In the genomic region with DNA sequence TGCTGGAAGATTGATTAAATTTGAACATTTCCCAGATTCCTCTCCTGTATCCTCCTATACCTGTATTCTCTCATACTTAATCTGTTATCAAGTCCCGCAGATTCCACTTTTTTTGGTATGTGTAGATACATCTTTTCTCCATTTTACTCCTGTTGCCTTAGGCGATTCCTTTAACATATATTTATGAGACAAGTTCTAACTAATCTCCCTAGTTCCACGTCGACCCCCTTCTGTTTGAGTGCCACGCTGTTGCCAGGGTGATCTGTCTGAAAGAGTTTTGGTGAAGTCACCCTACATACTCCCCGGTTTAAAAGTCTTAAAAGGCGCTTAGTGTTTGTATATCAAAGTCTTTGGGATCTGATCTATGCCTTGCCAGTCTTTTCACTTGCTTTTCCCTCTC, we compare ENCODE assay signal across 9 cellular contexts. TPM values are rescaled to one million over a fixed set of nuclear protein-coding genes. Genes with fewer than 3 reads are reported as not detected.
DNase-seq lines count a peak whose midpoint lies in the region; ATAC-seq and TF ChIP-seq lines count a peak whose summit lies in the region.
"Had no signal": no experiment of that assay in that cellular context is flagged by ENCODE, and none has a peak within 500 bp of the region (broad histone marks: within the 10 kb centered on the region; RNA-seq: fewer than 3 reads in every experiment).

No MANE protein-coding gene starts in this region.

- 0 out of 2 replicates have a peak overlapping the region, but pooled peaks have one; percentile 78 for H3K4me2 ChIP-seq in KMS-11
- peak overlapping the region; percentile 77 for H3K4me2 ChIP-seq in mammary epithelial cell (ENCODE audit: insufficient read depth, low read depth, low read length)

- CTCF ChIA-PET in AG04450 (lab: Charles Lee), result no interaction called here
- CTCF ChIA-PET in mammary epithelial cell (lab: Charles Lee; ENCODE audit: low non-redundant PET), result no interaction called here

- dilution Hi-C loops in mammary epithelial cell (cut with HindIII; ENCODE audit: low sequenced_read_pairs), result no loop called here

- no TSS peak for BruUV-seq in mammary epithelial cell (replicated peaks; lab: Mats Ljungman, UMichigan)

- H3K36me3 ChIP-seq in KMS-11 (ENCODE audit: insufficient read depth) (no peaks in the 10 kb centered on the region), mammary epithelial cell (ENCODE audit: insufficient read depth, low read length) (peaks cover 5% of the 10 kb centered on the region), mesodermal cell (ENCODE audit: control insufficient read depth, insufficient read depth, low read length) (peaks cover 17% of the 10 kb centered on the region)

- H3K27ac ChIP-seq in AG04450 (ENCODE audit: low read depth, low read length) (no peak overlapping the region), KMS-11 (no peak overlapping the region), mammary epithelial cell (ENCODE audit: insufficient read depth, low read depth, low read length) (peak overlapping the region; percentile 98), mesodermal cell (ENCODE audit: low read depth, low read length, severe bottlenecking) (no peak overlapping the region)

- no peak overlapping the region for H3K9ac ChIP-seq in KMS-11
- peak overlapping the region; percentile 70 for H3K9ac ChIP-seq in mammary epithelial cell (ENCODE audit: insufficient read depth, low read length)

- H3K9me3 ChIP-seq in AG04450 (ENCODE audit: control insufficient read depth, insufficient read depth, low read length), result no peaks in the 10 kb centered on the region
- no peaks in the 10 kb centered on the region for H3K9me3 ChIP-seq in mammary epithelial cell (replicated peaks; ENCODE audit: insufficient read depth, low read length)
- no peaks in the 10 kb centered on the region for H3K9me3 ChIP-seq in mesodermal cell (ENCODE audit: control insufficient read depth, low read length)

- in situ Hi-C loops in mammary epithelial cell (cut with MboI; ENCODE audit: low sequenced_read_pairs in 2 of 2), result no loop called here

- H3K4me1 ChIP-seq in KMS-11 (ENCODE audit: low read depth, poor library complexity, severe bottlenecking) (peaks cover 19% of the 10 kb centered on the region), mammary epithelial cell (ENCODE audit: insufficient read depth, low read length) (peaks cover 2% of the 10 kb centered on the region), mesodermal cell (ENCODE audit: control insufficient read depth, insufficient read depth, low read length, poor library complexity, severe bottlenecking) (no peaks in the 10 kb centered on the region)

- 15% methylated on average over 7 of the region's 7 CpGs for WGBS in mammary epithelial cell (ENCODE audit: low coverage, missing lambda C conversion rate)
- WGBS in mesodermal cell (ENCODE audit: insufficient coverage in 2 of 2), 2 experiments, result no CpG with 5 or more reads among the region's 7 CpGs

- TF ChIP-seq CTCF in AG04450 (IDR thresholded peaks at IDR 0.05; ENCODE audit: low read depth, low read length), result no peak
- TF ChIP-seq CTCF in KMS-11 (conservative IDR thresholded peaks at IDR 0.05; ENCODE audit: low read depth, low read length), result no peak
- no peak for TF ChIP-seq CTCF in mammary epithelial cell (conservative IDR thresholded peaks at IDR 0.05 in 1 of 2, IDR thresholded peaks at IDR 0.05 in 1 of 2; ENCODE audit: extremely low read depth in 1 of 2, insufficient read depth in 1 of 2, low read depth in 1 of 2, low read length in 2 of 2)

- peak overlapping the region; percentile 77 for H3K4me3 ChIP-seq in AG04450 (ENCODE audit: low read depth, low read length)
- no peak overlapping the region for H3K4me3 ChIP-seq in KMS-11 (IDR thresholded peaks at IDR 0.05; ENCODE audit: insufficient read depth, low read depth, low read length)
- H3K4me3 ChIP-seq in mammary epithelial cell (replicated peaks in 1 of 3; ENCODE audit: insufficient read depth in 1 of 3, low read depth in 2 of 3, low read length in 3 of 3), result peak overlapping the region in 2 of 3 experiments; percentile 34 to 36
- peak overlapping the region; percentile 59 for H3K4me3 ChIP-seq in mesodermal cell (ENCODE audit: extremely low read depth, insufficient read depth, low read length, poor library complexity, severe bottlenecking)

- DNase-seq in AG04450 (ENCODE audit: low read depth, low spot score) (no peak), mammary epithelial cell (peak; percentile 37), medulla oblongata (ENCODE audit: extremely low spot score) (no peak), NOMO-1 treated with DMSO at 0.1 percent for 48 hours (lab: John Stamatoyannopoulos, UW; ENCODE audit: unreplicated experiment) (no peak), DMS153 (lab: John Stamatoyannopoulos, UW) (no peak)
- DNase-seq: DMS 273 treated with DMSO at 0.1 percent for 48 hours had no signal

- POLR2A ChIA-PET in AG04450 (lab: Yijun Ruan, JAX), result no interaction called here

- H2AFZ ChIP-seq in KMS-11 (ENCODE audit: low read depth) (no peak overlapping the region), mammary epithelial cell (ENCODE audit: low read depth, low read length) (no peak overlapping the region)

- H3K27me3 ChIP-seq in AG04450 (ENCODE audit: control insufficient read depth, insufficient read depth, low read length) (no peaks in the 10 kb centered on the region), KMS-11 (ENCODE audit: insufficient read depth, low read depth) (no peaks in the 10 kb centered on the region), mammary epithelial cell (ENCODE audit: insufficient read depth, low read length) (no peaks in the 10 kb centered on the region)

- no peak for ATAC-seq in HG02884 (IDR thresholded peaks at IDR 0.05; ENCODE audit: unreplicated experiment)

- intact Hi-C loops in mammary epithelial cell (cut with micrococcal nuclease), result no loop called here

- H4K20me1 ChIP-seq in KMS-11 (ENCODE audit: insufficient read depth) (no peaks in the 10 kb centered on the region), mammary epithelial cell (ENCODE audit: insufficient read depth, low read length) (no peaks in the 10 kb centered on the region)

- H3K79me2 ChIP-seq in KMS-11 (ENCODE audit: insufficient read depth, low read depth), result peaks cover 49% of the 10 kb centered on the region
- H3K79me2 ChIP-seq in mammary epithelial cell (ENCODE audit: insufficient read depth, low read length), result peaks cover 63% of the 10 kb centered on the region

RNA-seq across cellular contexts. Expression of a gene that starts 2.4 kb away (rescaled TPM):
- polyA plus RNA-seq in AG04450 (2011; rRNA removed), result 58.6 and 64.8 TPM in 2 replicates
- 26.7 and 36.0 TPM in 2 replicates for polyA minus RNA-seq in AG04450 (2011; rRNA and poly(A)+ RNA removed)
- total RNA-seq in mammary epithelial cell, result 10 to 100 TPM; 49.1 to 51.2 TPM
- 29.6 TPM for polyA plus RNA-seq in mammary epithelial cell
- 26.9 TPM for polyA minus RNA-seq in mammary epithelial cell
- 67.6 TPM for polyA plus RNA-seq in mesodermal cell (2013, experiment 1 of 2)
- 72.0 TPM for polyA plus RNA-seq in mesodermal cell (2013, experiment 2 of 2)

RNA-seq across cellular contexts. Expression of a gene that starts 2.7 kb away (rescaled TPM):
- polyA plus RNA-seq in AG04450 (2011; rRNA removed) (30.0 and 33.8 TPM in 2 replicates), mammary epithelial cell (43.4 TPM)
- polyA minus RNA-seq in AG04450 (2011; rRNA and poly(A)+ RNA removed), result 11.4 and 11.7 TPM in 2 replicates
- 10 to 100 TPM; 21.3 to 28.8 TPM for total RNA-seq in mammary epithelial cell
- polyA minus RNA-seq in mammary epithelial cell, result 75.7 TPM
- 58.7 TPM for polyA plus RNA-seq in mesodermal cell (2013, experiment 1 of 2)
- polyA plus RNA-seq in mesodermal cell (2013, experiment 2 of 2), result 59.0 TPM

RNA-seq across cellular contexts. Expression of a gene that starts 19.6 kb away (rescaled TPM):
- polyA plus RNA-seq in AG04450 (2011; rRNA removed) (2,019 and 2,123 TPM in 2 replicates), mammary epithelial cell (2,001 TPM)
- 67.7 and 86.6 TPM in 2 replicates for polyA minus RNA-seq in AG04450 (2011; rRNA and poly(A)+ RNA removed)
- 100 to 1,000 TPM; 288 to 293 TPM for total RNA-seq in mammary epithelial cell
- 121 TPM for polyA minus RNA-seq in mammary epithelial cell
- 1,733 TPM for polyA plus RNA-seq in mesodermal cell (2013, experiment 1 of 2)
- polyA plus RNA-seq in mesodermal cell (2013, experiment 2 of 2), result 1,755 TPM

RNA-seq across cellular contexts. Expression of a gene that starts 24.5 kb away (rescaled TPM):
- polyA plus RNA-seq in AG04450 (2011; rRNA removed), result not detected in 2 replicates
- not detected in 2 replicates for polyA minus RNA-seq in AG04450 (2011; rRNA and poly(A)+ RNA removed)
- total RNA-seq in mammary epithelial cell, result under 1 TPM in 1 of 2 donors, not detected in 1; under 0.01 TPM
- not detected for polyA plus RNA-seq in mammary epithelial cell
- polyA minus RNA-seq in mammary epithelial cell, result not detected
- polyA plus RNA-seq in mesodermal cell (2013, experiment 1 of 2), result 18.4 TPM
- 16.2 TPM for polyA plus RNA-seq in mesodermal cell (2013, experiment 2 of 2)
